ENCODE assay signal across 2 cellular contexts in the genomic region with DNA sequence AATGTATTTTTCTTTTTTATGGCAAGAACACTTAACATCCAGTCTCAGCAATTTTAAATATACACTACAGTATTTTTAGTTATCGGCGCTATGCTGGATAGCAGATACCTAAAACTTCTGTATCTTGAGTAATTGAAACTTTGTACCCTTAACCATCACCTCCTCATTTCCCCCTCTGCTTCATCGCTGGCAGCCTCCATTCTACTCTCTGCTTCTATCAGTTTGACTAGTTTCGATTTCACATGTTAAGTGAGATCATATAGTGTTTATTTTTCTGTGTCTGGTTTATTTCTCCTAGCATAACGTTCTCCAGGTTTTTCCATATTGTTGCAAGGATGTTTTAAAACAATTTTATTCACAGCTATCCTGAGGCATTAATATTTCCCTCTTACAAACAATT.
TF ChIP-seq lines count a peak whose summit lies in the region.

No MANE protein-coding gene starts in this region.

TF ChIP-seq in GM23338, 12 proteins besides CTCF, POLR2A, EP300 and RAD21 (continued from another document):
- TF ChIP-seq, protein P1, sequence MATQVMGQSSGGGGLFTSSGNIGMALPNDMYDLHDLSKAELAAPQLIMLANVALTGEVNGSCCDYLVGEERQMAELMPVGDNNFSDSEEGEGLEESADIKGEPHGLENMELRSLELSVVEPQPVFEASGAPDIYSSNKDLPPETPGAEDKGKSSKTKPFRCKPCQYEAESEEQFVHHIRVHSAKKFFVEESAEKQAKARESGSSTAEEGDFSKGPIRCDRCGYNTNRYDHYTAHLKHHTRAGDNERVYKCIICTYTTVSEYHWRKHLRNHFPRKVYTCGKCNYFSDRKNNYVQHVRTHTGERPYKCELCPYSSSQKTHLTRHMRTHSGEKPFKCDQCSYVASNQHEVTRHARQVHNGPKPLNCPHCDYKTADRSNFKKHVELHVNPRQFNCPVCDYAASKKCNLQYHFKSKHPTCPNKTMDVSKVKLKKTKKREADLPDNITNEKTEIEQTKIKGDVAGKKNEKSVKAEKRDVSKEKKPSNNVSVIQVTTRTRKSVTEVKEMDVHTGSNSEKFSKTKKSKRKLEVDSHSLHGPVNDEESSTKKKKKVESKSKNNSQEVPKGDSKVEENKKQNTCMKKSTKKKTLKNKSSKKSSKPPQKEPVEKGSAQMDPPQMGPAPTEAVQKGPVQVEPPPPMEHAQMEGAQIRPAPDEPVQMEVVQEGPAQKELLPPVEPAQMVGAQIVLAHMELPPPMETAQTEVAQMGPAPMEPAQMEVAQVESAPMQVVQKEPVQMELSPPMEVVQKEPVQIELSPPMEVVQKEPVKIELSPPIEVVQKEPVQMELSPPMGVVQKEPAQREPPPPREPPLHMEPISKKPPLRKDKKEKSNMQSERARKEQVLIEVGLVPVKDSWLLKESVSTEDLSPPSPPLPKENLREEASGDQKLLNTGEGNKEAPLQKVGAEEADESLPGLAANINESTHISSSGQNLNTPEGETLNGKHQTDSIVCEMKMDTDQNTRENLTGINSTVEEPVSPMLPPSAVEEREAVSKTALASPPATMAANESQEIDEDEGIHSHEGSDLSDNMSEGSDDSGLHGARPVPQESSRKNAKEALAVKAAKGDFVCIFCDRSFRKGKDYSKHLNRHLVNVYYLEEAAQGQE (IDR thresholded peaks at IDR 0.05; ENCODE audit: unreplicated experiment) = no peak
- TF ChIP-seq JUNB (IDR thresholded peaks at IDR 0.05; ENCODE audit: unreplicated experiment) (no peak), ZNF114 (CRISPR knock-in tag; IDR thresholded peaks at IDR 0.05) (no peak), POLR2AphosphoS5 (IDR thresholded peaks at IDR 0.05; ENCODE audit: low read depth) (no peak)
- TF ChIP-seq, protein P2, sequence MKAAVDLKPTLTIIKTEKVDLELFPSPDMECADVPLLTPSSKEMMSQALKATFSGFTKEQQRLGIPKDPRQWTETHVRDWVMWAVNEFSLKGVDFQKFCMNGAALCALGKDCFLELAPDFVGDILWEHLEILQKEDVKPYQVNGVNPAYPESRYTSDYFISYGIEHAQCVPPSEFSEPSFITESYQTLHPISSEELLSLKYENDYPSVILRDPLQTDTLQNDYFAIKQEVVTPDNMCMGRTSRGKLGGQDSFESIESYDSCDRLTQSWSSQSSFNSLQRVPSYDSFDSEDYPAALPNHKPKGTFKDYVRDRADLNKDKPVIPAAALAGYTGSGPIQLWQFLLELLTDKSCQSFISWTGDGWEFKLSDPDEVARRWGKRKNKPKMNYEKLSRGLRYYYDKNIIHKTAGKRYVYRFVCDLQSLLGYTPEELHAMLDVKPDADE (IDR thresholded peaks at IDR 0.05) = no peak
- TF ChIP-seq, protein P3, sequence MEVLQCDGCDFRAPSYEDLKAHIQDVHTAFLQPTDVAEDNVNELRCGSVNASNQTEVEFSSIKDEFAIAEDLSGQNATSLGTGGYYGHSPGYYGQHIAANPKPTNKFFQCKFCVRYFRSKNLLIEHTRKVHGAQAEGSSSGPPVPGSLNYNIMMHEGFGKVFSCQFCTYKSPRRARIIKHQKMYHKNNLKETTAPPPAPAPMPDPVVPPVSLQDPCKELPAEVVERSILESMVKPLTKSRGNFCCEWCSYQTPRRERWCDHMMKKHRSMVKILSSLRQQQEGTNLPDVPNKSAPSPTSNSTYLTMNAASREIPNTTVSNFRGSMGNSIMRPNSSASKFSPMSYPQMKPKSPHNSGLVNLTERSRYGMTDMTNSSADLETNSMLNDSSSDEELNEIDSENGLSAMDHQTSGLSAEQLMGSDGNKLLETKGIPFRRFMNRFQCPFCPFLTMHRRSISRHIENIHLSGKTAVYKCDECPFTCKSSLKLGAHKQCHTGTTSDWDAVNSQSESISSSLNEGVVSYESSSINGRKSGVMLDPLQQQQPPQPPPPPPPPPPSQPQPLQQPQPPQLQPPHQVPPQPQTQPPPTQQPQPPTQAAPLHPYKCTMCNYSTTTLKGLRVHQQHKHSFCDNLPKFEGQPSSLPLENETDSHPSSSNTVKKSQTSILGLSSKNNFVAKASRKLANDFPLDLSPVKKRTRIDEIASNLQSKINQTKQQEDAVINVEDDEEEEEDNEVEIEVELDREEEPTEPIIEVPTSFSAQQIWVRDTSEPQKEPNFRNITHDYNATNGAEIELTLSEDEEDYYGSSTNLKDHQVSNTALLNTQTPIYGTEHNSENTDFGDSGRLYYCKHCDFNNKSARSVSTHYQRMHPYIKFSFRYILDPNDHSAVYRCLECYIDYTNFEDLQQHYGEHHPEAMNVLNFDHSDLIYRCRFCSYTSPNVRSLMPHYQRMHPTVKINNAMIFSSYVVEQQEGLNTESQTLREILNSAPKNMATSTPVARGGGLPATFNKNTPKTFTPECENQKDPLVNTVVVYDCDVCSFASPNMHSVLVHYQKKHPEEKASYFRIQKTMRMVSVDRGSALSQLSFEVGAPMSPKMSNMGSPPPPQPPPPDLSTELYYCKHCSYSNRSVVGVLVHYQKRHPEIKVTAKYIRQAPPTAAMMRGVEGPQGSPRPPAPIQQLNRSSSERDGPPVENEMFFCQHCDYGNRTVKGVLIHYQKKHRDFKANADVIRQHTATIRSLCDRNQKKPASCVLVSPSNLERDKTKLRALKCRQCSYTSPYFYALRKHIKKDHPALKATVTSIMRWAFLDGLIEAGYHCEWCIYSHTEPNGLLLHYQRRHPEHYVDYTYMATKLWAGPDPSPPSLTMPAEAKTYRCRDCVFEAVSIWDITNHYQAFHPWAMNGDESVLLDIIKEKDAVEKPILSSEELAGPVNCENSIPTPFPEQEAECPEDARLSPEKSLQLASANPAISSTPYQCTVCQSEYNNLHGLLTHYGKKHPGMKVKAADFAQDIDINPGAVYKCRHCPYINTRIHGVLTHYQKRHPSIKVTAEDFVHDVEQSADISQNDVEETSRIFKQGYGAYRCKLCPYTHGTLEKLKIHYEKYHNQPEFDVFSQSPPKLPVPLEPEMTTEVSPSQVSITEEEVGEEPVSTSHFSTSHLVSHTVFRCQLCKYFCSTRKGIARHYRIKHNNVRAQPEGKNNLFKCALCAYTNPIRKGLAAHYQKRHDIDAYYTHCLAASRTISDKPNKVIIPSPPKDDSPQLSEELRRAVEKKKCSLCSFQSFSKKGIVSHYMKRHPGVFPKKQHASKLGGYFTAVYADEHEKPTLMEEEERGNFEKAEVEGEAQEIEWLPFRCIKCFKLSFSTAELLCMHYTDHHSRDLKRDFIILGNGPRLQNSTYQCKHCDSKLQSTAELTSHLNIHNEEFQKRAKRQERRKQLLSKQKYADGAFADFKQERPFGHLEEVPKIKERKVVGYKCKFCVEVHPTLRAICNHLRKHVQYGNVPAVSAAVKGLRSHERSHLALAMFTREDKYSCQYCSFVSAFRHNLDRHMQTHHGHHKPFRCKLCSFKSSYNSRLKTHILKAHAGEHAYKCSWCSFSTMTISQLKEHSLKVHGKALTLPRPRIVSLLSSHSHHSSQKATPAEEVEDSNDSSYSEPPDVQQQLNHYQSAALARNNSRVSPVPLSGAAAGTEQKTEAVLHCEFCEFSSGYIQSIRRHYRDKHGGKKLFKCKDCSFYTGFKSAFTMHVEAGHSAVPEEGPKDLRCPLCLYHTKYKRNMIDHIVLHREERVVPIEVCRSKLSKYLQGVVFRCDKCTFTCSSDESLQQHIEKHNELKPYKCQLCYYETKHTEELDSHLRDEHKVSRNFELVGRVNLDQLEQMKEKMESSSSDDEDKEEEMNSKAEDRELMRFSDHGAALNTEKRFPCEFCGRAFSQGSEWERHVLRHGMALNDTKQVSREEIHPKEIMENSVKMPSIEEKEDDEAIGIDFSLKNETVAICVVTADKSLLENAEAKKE (CRISPR knock-in tag; IDR thresholded peaks at IDR 0.05) = no peak
TF ChIP-seq in GM23338: peak in this region for 0.

TF ChIP-seq in GM12878, 131 proteins besides CTCF, POLR2A, EP300 and RAD21 (continued from another document):
- TF ChIP-seq, protein P1 (IDR thresholded peaks at IDR 0.05; ENCODE audit: low read depth, low read length) = no peak
- TF ChIP-seq, protein P4, sequence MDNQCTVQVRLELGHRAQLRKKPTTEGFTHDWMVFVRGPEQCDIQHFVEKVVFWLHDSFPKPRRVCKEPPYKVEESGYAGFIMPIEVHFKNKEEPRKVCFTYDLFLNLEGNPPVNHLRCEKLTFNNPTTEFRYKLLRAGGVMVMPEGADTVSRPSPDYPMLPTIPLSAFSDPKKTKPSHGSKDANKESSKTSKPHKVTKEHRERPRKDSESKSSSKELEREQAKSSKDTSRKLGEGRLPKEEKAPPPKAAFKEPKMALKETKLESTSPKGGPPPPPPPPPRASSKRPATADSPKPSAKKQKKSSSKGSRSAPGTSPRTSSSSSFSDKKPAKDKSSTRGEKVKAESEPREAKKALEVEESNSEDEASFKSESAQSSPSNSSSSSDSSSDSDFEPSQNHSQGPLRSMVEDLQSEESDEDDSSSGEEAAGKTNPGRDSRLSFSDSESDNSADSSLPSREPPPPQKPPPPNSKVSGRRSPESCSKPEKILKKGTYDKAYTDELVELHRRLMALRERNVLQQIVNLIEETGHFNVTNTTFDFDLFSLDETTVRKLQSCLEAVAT (IDR thresholded peaks at IDR 0.05) = no peak
- TF ChIP-seq, protein P5, sequence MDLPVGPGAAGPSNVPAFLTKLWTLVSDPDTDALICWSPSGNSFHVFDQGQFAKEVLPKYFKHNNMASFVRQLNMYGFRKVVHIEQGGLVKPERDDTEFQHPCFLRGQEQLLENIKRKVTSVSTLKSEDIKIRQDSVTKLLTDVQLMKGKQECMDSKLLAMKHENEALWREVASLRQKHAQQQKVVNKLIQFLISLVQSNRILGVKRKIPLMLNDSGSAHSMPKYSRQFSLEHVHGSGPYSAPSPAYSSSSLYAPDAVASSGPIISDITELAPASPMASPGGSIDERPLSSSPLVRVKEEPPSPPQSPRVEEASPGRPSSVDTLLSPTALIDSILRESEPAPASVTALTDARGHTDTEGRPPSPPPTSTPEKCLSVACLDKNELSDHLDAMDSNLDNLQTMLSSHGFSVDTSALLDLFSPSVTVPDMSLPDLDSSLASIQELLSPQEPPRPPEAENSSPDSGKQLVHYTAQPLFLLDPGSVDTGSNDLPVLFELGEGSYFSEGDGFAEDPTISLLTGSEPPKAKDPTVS (IDR thresholded peaks at IDR 0.05; ENCODE audit: low read depth, low read length) = no peak
- TF ChIP-seq IRF4 (IDR thresholded peaks at IDR 0.05; ENCODE audit: low read depth, low read length) (no peak), ESRRA (IDR thresholded peaks at IDR 0.05; ENCODE audit: low read length) (no peak), EGR1 (IDR thresholded peaks at IDR 0.05; ENCODE audit: borderline replicate concordance in 1 of 2, low read depth in 2 of 2, low read length in 2 of 2) (no peak), BMI1 (IDR thresholded peaks at IDR 0.05; ENCODE audit: borderline replicate concordance) (no peak), SRF (IDR thresholded peaks at IDR 0.05; ENCODE audit: low read depth in 2 of 2, low read length in 2 of 2) (no peak)
TF ChIP-seq in GM12878: peak in this region for 0.
